ENCODE assay signal across 8 cellular contexts in the genomic region with DNA sequence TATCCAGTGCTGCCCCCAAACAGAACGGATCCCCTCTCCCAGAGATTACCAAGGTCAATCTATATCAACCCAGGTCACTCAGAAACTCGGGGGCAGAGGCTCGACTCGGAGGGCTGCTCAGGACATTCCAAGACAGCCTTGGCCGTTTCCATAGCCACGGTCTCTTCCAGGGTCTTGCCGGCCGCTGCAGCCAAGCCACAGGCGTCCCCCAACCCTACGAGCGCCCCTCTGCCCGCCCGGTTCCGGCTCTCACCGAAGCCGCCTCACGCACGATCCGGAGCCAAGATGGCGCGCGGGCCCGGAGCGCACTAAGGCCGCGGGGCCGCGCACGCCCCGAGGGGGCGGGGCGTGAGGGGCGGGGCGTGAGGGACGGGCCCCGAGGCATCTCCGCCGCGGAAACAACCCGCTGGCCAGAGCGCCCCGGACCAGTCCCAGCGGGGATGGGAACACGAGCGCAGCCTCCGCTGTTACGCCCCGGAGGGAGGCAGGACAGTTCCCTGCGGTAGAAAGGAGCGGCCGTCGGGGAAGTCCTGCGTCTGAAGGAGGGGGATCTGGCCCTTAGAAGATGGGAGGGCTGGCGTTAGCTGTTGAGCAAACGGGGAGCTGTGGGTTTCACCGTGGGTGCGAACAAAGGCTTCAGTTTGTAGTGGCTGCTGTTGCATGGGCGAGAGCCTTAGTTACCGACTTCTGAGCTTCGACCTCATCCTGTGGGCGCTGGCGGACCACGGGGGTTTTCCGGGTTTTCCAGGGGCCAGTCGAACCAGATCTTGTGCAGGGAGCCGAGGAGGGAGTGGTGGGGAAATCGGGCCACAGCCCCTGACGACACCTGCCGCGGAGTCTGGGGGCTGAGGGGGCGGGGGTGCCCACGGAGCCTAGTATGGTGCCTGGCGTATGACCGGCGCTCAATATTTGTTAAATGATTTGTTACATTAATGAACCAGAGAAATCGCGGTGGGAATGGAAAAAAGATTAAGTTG. TPM values are rescaled to one million over a fixed set of nuclear protein-coding genes. Genes with fewer than 3 reads are reported as not detected.
DNase-seq lines count a peak whose midpoint lies in the region; ATAC-seq and TF ChIP-seq lines count a peak whose summit lies in the region.

A gene with protein sequence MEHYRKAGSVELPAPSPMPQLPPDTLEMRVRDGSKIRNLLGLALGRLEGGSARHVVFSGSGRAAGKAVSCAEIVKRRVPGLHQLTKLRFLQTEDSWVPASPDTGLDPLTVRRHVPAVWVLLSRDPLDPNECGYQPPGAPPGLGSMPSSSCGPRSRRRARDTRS (minus strand): TSS at position 287 of the 977 bp plus-strand sequence. CDS start 801 bp downstream, outside the sequence.

- H3K9me2 ChIP-seq in DOHH2 (replicated peaks; ENCODE audit: control insufficient read depth, low read length): no peaks in the 10 kb centered on the region

- peak within 1 kb of the TSS; percentile 91 for H3K4me3 Mint-ChIP-seq in activated naive CD4-positive, alpha-beta T cell treated with anti-CD3 and anti-CD28 coated beads, Interleukin-2, amount 10 ng/mL, durations not matched to agents 7 days and 5 days

- peaks cover 28% of the 10 kb centered on the region for H3K36me3 Mint-ChIP-seq in activated naive CD4-positive, alpha-beta T cell treated with anti-CD3 and anti-CD28 coated beads, Interleukin-2, amount 10 ng/mL, durations not matched to agents 7 days and 5 days

- H3K4me2 ChIP-seq in DOHH2 (ENCODE audit: low read length): peak within 1 kb of the TSS; percentile 98

- TF ChIP-seq CTCF in DOHH2 (IDR thresholded peaks at IDR 0.05; ENCODE audit: low read depth, low read length, poor library complexity, severe bottlenecking): no peak

- no peaks in the 10 kb centered on the region for H4K20me1 ChIP-seq in DOHH2 (ENCODE audit: control insufficient read depth, insufficient read depth, low read depth, low read length)

- peak; percentile 88 for DNase-seq in KG1 (lab: John Stamatoyannopoulos, UW)
- DNase-seq in SK-N-DZ (ENCODE audit: low spot score): peak; percentile 83
- peak; percentile 88 for DNase-seq in activated naive CD4-positive, alpha-beta T cell treated with anti-CD3 and anti-CD28 coated beads, Interleukin-2, amount 10 ng/mL, durations not matched to agents 7 days and 5 days
- peak; percentile 93 for DNase-seq in germinal center (ENCODE audit: low spot score)
- DNase-seq in nucleus accumbens (lab: John Stamatoyannopoulos, UW): peak in 54 of 56 donors; percentile 29 to 90 (median 72)
- peak; percentile 89 for DNase-seq in superior temporal gyrus (ENCODE audit: extremely low spot score)

- ATAC-seq in GM21619 (IDR thresholded peaks at IDR 0.05; ENCODE audit: unreplicated experiment): peak; percentile 85

- no peaks in the 10 kb centered on the region for H3F3A ChIP-seq in DOHH2 (ENCODE audit: control insufficient read depth, insufficient read depth)

- peaks cover 18% of the 10 kb centered on the region for H3K79me2 ChIP-seq in DOHH2 (ENCODE audit: control insufficient read depth, low read length)

- no peaks in the 10 kb centered on the region for H3K27me3 Mint-ChIP-seq in activated naive CD4-positive, alpha-beta T cell treated with anti-CD3 and anti-CD28 coated beads, Interleukin-2, amount 10 ng/mL, durations not matched to agents 7 days and 5 days

- peaks cover 26% of the 10 kb centered on the region for H3K4me1 Mint-ChIP-seq in activated naive CD4-positive, alpha-beta T cell treated with anti-CD3 and anti-CD28 coated beads, Interleukin-2, amount 10 ng/mL, durations not matched to agents 7 days and 5 days

- peak within 1 kb of the TSS; percentile 89 for H3K27ac Mint-ChIP-seq in activated naive CD4-positive, alpha-beta T cell treated with anti-CD3 and anti-CD28 coated beads, Interleukin-2, amount 10 ng/mL, durations not matched to agents 7 days and 5 days

- no peaks in the 10 kb centered on the region for H3K9me3 Mint-ChIP-seq in activated naive CD4-positive, alpha-beta T cell treated with anti-CD3 and anti-CD28 coated beads, Interleukin-2, amount 10 ng/mL, durations not matched to agents 7 days and 5 days

- CTCF ChIA-PET in activated naive CD4-positive, alpha-beta T cell treated with anti-CD3 and anti-CD28 coated beads, Interleukin-2, amount 10 ng/mL, durations not matched to agents 7 days and 5 days (lab: Charles Lee): interaction anchor here (1.0 to 8.5 kb wide), 5 partner anchors 10 to 154 kb away, joined by 3 to 130 read pairs (median 4); a partner anchor contains a TSS

- H3K36me3 ChIP-seq in DOHH2 (ENCODE audit: control insufficient read depth, low read length): peaks cover 19% of the 10 kb centered on the region

- H3K4me1 ChIP-seq in DOHH2 (ENCODE audit: control insufficient read depth, low read length): peaks cover 21% of the 10 kb centered on the region

- peak within 1 kb of the TSS; percentile 30 for H3K27ac ChIP-seq in DOHH2 (ENCODE audit: low read depth, low read length)

- H3K9me3 ChIP-seq in DOHH2 (ENCODE audit: control insufficient read depth, insufficient read depth, low read length): no peaks in the 10 kb centered on the region

- peak within 1 kb of the TSS; percentile 91 for H3K4me3 ChIP-seq in DOHH2 (ENCODE audit: low read length)

- H3K27me3 ChIP-seq in DOHH2 (ENCODE audit: control insufficient read depth, low read length): no peaks in the 10 kb centered on the region

RNA-seq across cellular contexts. Expression of the gene that starts here (rescaled TPM):
- polyA plus RNA-seq in SK-N-DZ (2014; cell fraction: cytosol; rRNA removed): 31.2 and 38.8 TPM in 2 replicates
- polyA plus RNA-seq in SK-N-DZ (2014; cell fraction: nucleus; rRNA removed): 21.2 and 32.3 TPM in 2 replicates

Comparison
In these comparisons a context has a peak if more than half of its experiments do, and no peak if none do; other contexts are left out.
1. Peak in every context shown above with its lines: DNase-seq, ATAC-seq, H3K4me3 ChIP-seq and H3K27ac ChIP-seq.